In the genomic region with DNA sequence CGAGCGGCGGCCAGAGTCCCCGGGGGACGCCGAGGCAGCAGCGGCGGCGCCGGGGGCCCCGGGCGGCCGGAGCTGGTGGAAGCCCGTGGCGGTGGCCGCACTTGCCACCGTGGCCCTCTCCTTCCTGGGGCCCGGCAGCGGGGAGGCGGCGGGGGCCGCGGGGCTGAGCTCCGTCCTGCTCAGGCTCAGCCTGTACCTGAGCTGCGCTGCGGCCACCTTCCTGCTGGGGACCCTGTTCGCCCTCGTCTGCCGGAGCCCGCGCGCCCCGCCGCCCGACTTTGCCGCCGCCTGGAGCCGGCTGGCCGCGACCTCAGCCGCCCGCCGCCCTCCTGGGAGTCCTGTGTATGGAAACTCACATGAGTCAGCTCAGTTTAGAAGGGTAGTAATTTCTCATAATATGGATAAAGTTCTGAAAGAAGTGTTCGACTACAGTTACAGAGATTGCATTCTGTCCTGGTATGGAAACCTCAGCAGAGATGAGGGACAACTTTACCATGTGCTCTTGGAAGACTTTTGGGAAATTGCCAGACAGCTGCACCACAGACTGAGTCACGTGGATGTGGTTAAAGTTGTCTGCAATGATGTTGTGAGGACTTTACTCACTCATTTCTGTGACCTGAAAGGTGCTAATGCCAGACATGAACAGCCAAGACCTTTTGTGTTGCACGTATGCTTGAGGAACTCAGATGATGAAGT, we compare ENCODE assay signal across 8 cellular contexts.
A peak's percentile ranks its signal among the peaks of the same experiment; 100 is the strongest.
DNase-seq lines count a peak whose midpoint lies in the region; ATAC-seq, FAIRE-seq and TF ChIP-seq lines count a peak whose summit lies in the region.
"Not testable (repeated sequence)": the region's sequence is repeated elsewhere in the genome, so short reads cannot be mapped to it uniquely, and the experiment has no call there.

No MANE protein-coding gene starts in this region.

- H3K27me3 Mint-ChIP-seq in activated naive CD4-positive, alpha-beta T cell treated with anti-CD3 and anti-CD28 coated beads, Interleukin-2, amount 50 U/mL, for 24 hours; natural killer cell treated with Interleukin-12 subunit alpha and Interleukin-12 subunit beta and Interleukin-15 and Interleukin-18, amount 100 ng/mL, for 72 hours: not testable (repeated sequence)

- peaks cover 26% of the 10 kb centered on the region for H3F3A ChIP-seq in GM23248 (ENCODE audit: insufficient read depth)

- not testable (repeated sequence) for H3K9me2 ChIP-seq in GM23248 (ENCODE audit: insufficient read depth)

- WGBS in GM23248 (ENCODE audit: low coverage in 1 of 2, low lambda C conversion rate in 2 of 2, missing lambda C conversion rate in 2 of 2), 2 experiments: 3 to 4% methylated on average over 11 to 42 of the region's 46 CpGs

- in situ Hi-C loops in GM23248 (cut with MboI): not testable (repeated sequence)

- peaks cover 15% of the 10 kb centered on the region for H3K27me3 ChIP-seq in DND-41 (ENCODE audit: insufficient read depth, low read length, poor library complexity)
- H3K27me3 ChIP-seq in GM23248 (replicated peaks; ENCODE audit: insufficient read depth); foreskin keratinocyte: not testable (repeated sequence)

- H3K9me3 ChIP-seq in DND-41 (ENCODE audit: insufficient read depth, low read length, severe bottlenecking); GM23248 (ENCODE audit: low read depth): not testable (repeated sequence)

- not testable (repeated sequence) for H3K4me2 ChIP-seq in DND-41 (ENCODE audit: insufficient read depth, low read length)
- peak overlapping the region; percentile 63 for H3K4me2 ChIP-seq in GM23248 (ENCODE audit: unreplicated experiment)

- peak overlapping the region; percentile 95 for H3K27ac Mint-ChIP-seq in activated naive CD4-positive, alpha-beta T cell treated with anti-CD3 and anti-CD28 coated beads, Interleukin-2, amount 50 U/mL, for 24 hours
- peak overlapping the region; percentile 69 to 86 for H3K27ac Mint-ChIP-seq in natural killer cell treated with Interleukin-12 subunit alpha and Interleukin-12 subunit beta and Interleukin-15 and Interleukin-18, amount 100 ng/mL, for 72 hours
- peak overlapping the region; percentile 95 for H3K27ac Mint-ChIP-seq in stimulated activated effector memory CD8-positive, alpha-beta T cell treated with anti-CD3 and anti-CD28 coated beads, Interleukin-12 subunit alpha, Interleukin-12 subunit beta, amount 100 ng/mL, for 72 hours

- H3K4me1 ChIP-seq in DND-41 (ENCODE audit: insufficient read depth, low read length); foreskin keratinocyte: not testable (repeated sequence)
- H3K4me1 ChIP-seq in GM23248 (ENCODE audit: insufficient read depth): peaks cover 20% of the 10 kb centered on the region

- peaks cover 26% of the 10 kb centered on the region for H3K4me1 Mint-ChIP-seq in activated naive CD4-positive, alpha-beta T cell treated with anti-CD3 and anti-CD28 coated beads, Interleukin-2, amount 50 U/mL, for 24 hours
- H3K4me1 Mint-ChIP-seq in natural killer cell treated with Interleukin-12 subunit alpha and Interleukin-12 subunit beta and Interleukin-15 and Interleukin-18, amount 100 ng/mL, for 72 hours (ENCODE audit: low read depth in 2 of 2): peaks cover 19 to 21% of the 10 kb centered on the region in 2 donors
- peaks cover 26% of the 10 kb centered on the region for H3K4me1 Mint-ChIP-seq in stimulated activated effector memory CD8-positive, alpha-beta T cell treated with anti-CD3 and anti-CD28 coated beads, Interleukin-12 subunit alpha, Interleukin-12 subunit beta, amount 100 ng/mL, for 72 hours

- peak; percentile 21 for DNase-seq in DND-41
- peak; percentile 85 for DNase-seq in GM23248
- DNase-seq in HTR-8/SVneo (ENCODE audit: insufficient read length, low spot score); natural killer cell treated with Interleukin-12 subunit alpha and Interleukin-12 subunit beta and Interleukin-15 and Interleukin-18, amount 100 ng/mL, for 72 hours (ENCODE audit: low spot score): not testable (repeated sequence)
- DNase-seq in SW480 (ENCODE audit: low spot score): peak; percentile 77
- peak; percentile 36 to 66 for DNase-seq in foreskin keratinocyte
- peak; percentile 45 to 74 for DNase-seq in stimulated activated effector memory CD8-positive, alpha-beta T cell treated with anti-CD3 and anti-CD28 coated beads, Interleukin-12 subunit alpha, Interleukin-12 subunit beta, amount 100 ng/mL, for 72 hours (ENCODE audit: low spot score in 2 of 2)

- peak; percentile 94 for FAIRE-seq in HTR-8/SVneo (lab: Jason Lieb, UNC)

- H3K4me3 Mint-ChIP-seq in activated naive CD4-positive, alpha-beta T cell treated with anti-CD3 and anti-CD28 coated beads, Interleukin-2, amount 50 U/mL, for 24 hours: peak overlapping the region; percentile 82
- peak overlapping the region; percentile 82 for H3K4me3 Mint-ChIP-seq in natural killer cell treated with Interleukin-12 subunit alpha and Interleukin-12 subunit beta and Interleukin-15 and Interleukin-18, amount 100 ng/mL, for 72 hours
- H3K4me3 Mint-ChIP-seq in stimulated activated effector memory CD8-positive, alpha-beta T cell treated with anti-CD3 and anti-CD28 coated beads, Interleukin-12 subunit alpha, Interleukin-12 subunit beta, amount 100 ng/mL, for 72 hours: peak overlapping the region; percentile 69

- H3K36me3 Mint-ChIP-seq in activated naive CD4-positive, alpha-beta T cell treated with anti-CD3 and anti-CD28 coated beads, Interleukin-2, amount 50 U/mL, for 24 hours: not testable (repeated sequence)
- H3K36me3 Mint-ChIP-seq in natural killer cell treated with Interleukin-12 subunit alpha and Interleukin-12 subunit beta and Interleukin-15 and Interleukin-18, amount 100 ng/mL, for 72 hours: peaks cover 12% of the 10 kb centered on the region
- peaks cover 12% of the 10 kb centered on the region for H3K36me3 Mint-ChIP-seq in stimulated activated effector memory CD8-positive, alpha-beta T cell treated with anti-CD3 and anti-CD28 coated beads, Interleukin-12 subunit alpha, Interleukin-12 subunit beta, amount 100 ng/mL, for 72 hours

- H3K79me2 ChIP-seq in DND-41 (ENCODE audit: insufficient read depth, low read length); GM23248 (ENCODE audit: insufficient read depth): not testable (repeated sequence)

- H3K9me3 Mint-ChIP-seq in activated naive CD4-positive, alpha-beta T cell treated with anti-CD3 and anti-CD28 coated beads, Interleukin-2, amount 50 U/mL, for 24 hours; natural killer cell treated with Interleukin-12 subunit alpha and Interleukin-12 subunit beta and Interleukin-15 and Interleukin-18, amount 100 ng/mL, for 72 hours; stimulated activated effector memory CD8-positive, alpha-beta T cell treated with anti-CD3 and anti-CD28 coated beads, Interleukin-12 subunit alpha, Interleukin-12 subunit beta, amount 100 ng/mL, for 72 hours: not testable (repeated sequence)

- not testable (repeated sequence) for H3K27ac ChIP-seq in DND-41 (ENCODE audit: low read length); foreskin keratinocyte
- H3K27ac ChIP-seq in GM23248: peak overlapping the region; percentile 81

- H4K20me1 ChIP-seq in DND-41 (ENCODE audit: insufficient read depth, low read length); GM23248 (ENCODE audit: insufficient read depth): not testable (repeated sequence)

- not testable (repeated sequence) for H3K9ac ChIP-seq in DND-41 (ENCODE audit: low read depth, low read length)
- H3K9ac ChIP-seq in GM23248: peak overlapping the region; percentile 80

- not testable (repeated sequence) for TF ChIP-seq CTCF in DND-41 (IDR thresholded peaks at IDR 0.05; ENCODE audit: borderline replicate concordance, extremely low read depth, low read length, poor library complexity, severe bottlenecking); foreskin keratinocyte (conservative IDR thresholded peaks at IDR 0.05)

- ATAC-seq in DND-41 (ENCODE audit: insufficient read depth, low read depth) (peak; percentile 83), foreskin keratinocyte (peak; percentile 84)
- ATAC-seq in natural killer cell treated with Interleukin-12 subunit alpha and Interleukin-12 subunit beta and Interleukin-15 and Interleukin-18, amount 100 ng/mL, for 72 hours: peak; percentile 84 to 86
- ATAC-seq in stimulated activated effector memory CD8-positive, alpha-beta T cell treated with anti-CD3 and anti-CD28 coated beads, Interleukin-12 subunit alpha, Interleukin-12 subunit beta, amount 100 ng/mL, for 72 hours: peak; percentile 83

- H2AFZ ChIP-seq in DND-41 (ENCODE audit: low read depth, low read length): not testable (repeated sequence)
- peak overlapping the region; percentile 67 for H2AFZ ChIP-seq in GM23248

- not testable (repeated sequence) for H3K36me3 ChIP-seq in DND-41 (ENCODE audit: insufficient read depth, low read length); GM23248 (ENCODE audit: low read depth)

- H3K4me3 ChIP-seq in DND-41 (ENCODE audit: low read depth in 1 of 2, low read length in 2 of 2): not testable (repeated sequence)
- H3K4me3 ChIP-seq in GM23248: peak overlapping the region; percentile 60
